In the genomic region with DNA sequence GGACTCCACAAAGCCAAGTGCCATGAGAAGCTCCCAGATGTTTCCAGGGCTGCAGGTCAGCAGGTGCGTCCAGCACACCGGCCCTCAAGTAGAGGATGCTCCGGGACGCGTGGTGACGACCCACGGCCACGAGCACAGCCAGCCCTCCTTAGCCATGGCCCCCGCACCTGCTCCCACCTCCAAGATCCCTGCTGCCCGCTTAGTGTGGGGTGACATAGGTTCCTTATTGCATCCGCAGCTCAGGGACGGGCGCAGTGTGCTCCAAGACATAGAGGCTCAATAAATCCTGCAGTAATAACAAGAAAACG, we compare ENCODE assay signal across 19 cellular contexts.
"Had no signal": no experiment of that assay in that cellular context is flagged by ENCODE, and none has a peak within 500 bp of the region (broad histone marks: within the 10 kb centered on the region; RNA-seq: fewer than 3 reads in every experiment).

No MANE protein-coding gene starts in this region.

- H3K4me1 ChIP-seq: SJSA1 had no signal

- H3K36me3 ChIP-seq: MG63, SJSA1 had no signal

- H3K27me3 ChIP-seq: MG63, SJSA1 had no signal

- H3K9me3 ChIP-seq: MG63, SJSA1 had no signal

- H3K27ac ChIP-seq: SJSA1, SK-N-MC had no signal

- DNase-seq: IMR-90, Karpas-422, KG1, MG63, NCI-H1092, NCI-H1105 treated with DMSO at 0.1 percent for 48 hours, NCI-H187, NCI-H2029, NCI-H2081 treated with DMSO at 0.1 percent for 48 hours, NCI-H2171, NCI-H226, NCI-H446, NCI-H510A, NCI-H524 treated with DMSO at 0.1 percent for 48 hours, Right ventricle myocardium superior, RPMI8226, SIG-M5 had no signal

- H3K4me3 ChIP-seq: MG63, SJSA1, SK-N-MC had no signal
